In the genomic region with DNA sequence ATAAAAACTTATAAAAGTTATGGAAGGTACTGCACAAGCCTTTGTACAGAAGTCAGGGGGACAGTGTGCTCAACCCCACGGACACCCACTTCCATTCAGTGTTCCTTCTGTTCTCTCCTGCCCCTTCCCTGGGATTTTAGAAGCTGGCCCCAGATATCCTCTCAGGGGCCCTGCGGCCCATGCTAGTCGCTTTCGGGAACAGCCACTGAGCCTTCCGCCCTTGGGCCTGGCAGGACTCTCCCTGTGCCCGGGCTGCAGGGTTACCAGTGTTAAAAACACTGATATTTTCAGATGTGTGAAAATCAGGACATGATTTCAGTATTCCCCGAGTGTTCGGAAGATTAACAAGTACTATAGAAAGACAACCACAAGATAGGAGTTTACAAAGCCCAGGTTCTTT, we compare ENCODE assay signal across 16 cellular contexts.
"Had no signal": no experiment of that assay in that cellular context is flagged by ENCODE, and none has a peak within 500 bp of the region (broad histone marks: within the 10 kb centered on the region; RNA-seq: fewer than 3 reads in every experiment).

No MANE protein-coding gene starts in this region.

- H3K27me3 Mint-ChIP-seq: naive B cell, type B pancreatic cell had no signal

- H3K9me3 Mint-ChIP-seq: naive B cell, type B pancreatic cell had no signal

- ATAC-seq: heart left ventricle, left colon, sciatic nerve had no signal

- DNase-seq: effector CD8-positive, alpha-beta T cell; heart left ventricle; hippocampal formation; left colon; mesendoderm; naive B cell; spleen; stimulated activated CD4-positive, alpha-beta T cell treated with anti-CD3 and anti-CD28 coated beads, Interleukin-15, amount 100 ng/mL, for 24 hours; stimulated activated CD4-positive, alpha-beta T cell treated with anti-CD3 and anti-CD28 coated beads, Interleukin-1b, Interleukin-23, amount 100 ng/mL, for 48 hours; stimulated activated CD4-positive, alpha-beta T cell treated with anti-CD3 and anti-CD28 coated beads, Interleukin-4, amount 100 ng/mL, for 24 hours; stimulated activated naive CD4-positive, alpha-beta T cell; stomach; thyroid gland had no signal

- H3K27ac Mint-ChIP-seq: type B pancreatic cell had no signal

- H3K4me3 Mint-ChIP-seq: naive B cell, type B pancreatic cell had no signal

- H3K27ac ChIP-seq: coronary artery, heart left ventricle, spleen, stomach, thyroid gland had no signal
